ENCODE assay signal across 8 cellular contexts in genomic region chr19:3366104-3366760, GRCh38. TPM values are rescaled to one million over a fixed set of nuclear protein-coding genes. Genes with fewer than 3 reads are reported as not detected.
DNase-seq lines count a peak whose midpoint lies in the region; ATAC-seq, FAIRE-seq and TF ChIP-seq lines count a peak whose summit lies in the region.

NFIC (plus strand) TSS chr19:3366583; CDS start chr19:3366637, 54 bp downstream.

- ATAC-seq in GM23338, result peak; percentile 26
- ATAC-seq in heart left ventricle, result peak; percentile 59 to 72 (median 72)
- no peak for ATAC-seq in HG03039 (IDR thresholded peaks at IDR 0.05; ENCODE audit: unreplicated experiment)
- ATAC-seq in HG02884 (IDR thresholded peaks at IDR 0.05; ENCODE audit: unreplicated experiment), result no peak

- H2AFZ ChIP-seq in GM23338, result peak within 1 kb of the TSS; percentile 66; the same call in 1 of the 2 replicates

- no peak within 1 kb of the TSS for H3K27ac Mint-ChIP-seq in GM23338

- peak within 1 kb of the TSS; percentile 86 for H3K4me3 ChIP-seq in AG10803 (ENCODE audit: low read length)
- peak within 1 kb of the TSS; percentile 57 for H3K4me3 ChIP-seq in GM23338
- H3K4me3 ChIP-seq in heart left ventricle, result peak within 1 kb of the TSS; percentile 75 to 97 (median 82)
- H3K4me3 ChIP-seq in ovary, result peak within 1 kb of the TSS; percentile 88

- WGBS in adipose tissue, 3 donors, result 0 to 2% (median 1%) methylated on average over 13 to 40 of the region's 54 CpGs
- WGBS in heart left ventricle, 4 donors, result 0 to 1% (median 1%) methylated on average over 37 to 44 of the region's 54 CpGs
- WGBS in ovary, 3 donors, result 1% methylated on average over 45 to 54 of the region's 54 CpGs

- no peak for TF ChIP-seq EP300 in ovary (IDR thresholded peaks at IDR 0.05)

- no peak for TF ChIP-seq CTCF in AG10803 (conservative IDR thresholded peaks at IDR 0.05; ENCODE audit: low read length)
- TF ChIP-seq CTCF in GM23338 (conservative IDR thresholded peaks at IDR 0.05; ENCODE audit: low read depth in 2 of 2), result no peak
- no peak for TF ChIP-seq CTCF in heart left ventricle (IDR thresholded peaks at IDR 0.05)
- no peak for TF ChIP-seq CTCF in ovary (IDR thresholded peaks at IDR 0.05)

- H3K27me3 Mint-ChIP-seq in GM23338 (ENCODE audit: insufficient read depth, low read depth, poor library complexity), result peaks cover 93% of the 10 kb centered on the region

- no peaks in the 10 kb centered on the region for H3K36me3 ChIP-seq in GM23338 (ENCODE audit: insufficient read depth)
- H3K36me3 ChIP-seq in heart left ventricle, result peaks cover 0 to 4% (median 0%) of the 10 kb centered on the region in 9 donors
- H3K36me3 ChIP-seq in ovary, result no peaks in the 10 kb centered on the region

- no peaks in the 10 kb centered on the region; the same call in 2 of the 3 replicates for H3K36me3 Mint-ChIP-seq in GM23338 (ENCODE audit: low read depth)

- FAIRE-seq in RCC 7860 (lab: Jason Lieb, UNC), result no peak

- peak within 1 kb of the TSS; percentile 72 for H3K4me3 Mint-ChIP-seq in GM23338

- H3K9me2 ChIP-seq in GM23338 (ENCODE audit: insufficient read depth), result no peaks in the 10 kb centered on the region

- H3K4me1 Mint-ChIP-seq in GM23338, result peaks cover 36% of the 10 kb centered on the region

- H3K9me3 Mint-ChIP-seq in GM23338, result peaks cover 2% of the 10 kb centered on the region; the same call in 2 of the 3 replicates

- intact Hi-C loops in heart left ventricle (cut with DNase I) (loop anchor here in 6 of 10 donors (1.0 to 5.0 kb wide), 5 partner anchors 9 to 41 kb away; no protein-coding TSS in a partner anchor), ovary (cut with DNase I) (loop anchor here in 1 of 4 donors (2.0 kb wide), 1 partner anchor 39 kb away; no protein-coding TSS in a partner anchor)

- no peaks in the 10 kb centered on the region for H3K79me2 ChIP-seq in GM23338 (replicated peaks; ENCODE audit: insufficient read depth)

- H3K9me3 ChIP-seq in heart left ventricle (no peaks in the 10 kb centered on the region), ovary (no peaks in the 10 kb centered on the region)

- H4K20me1 ChIP-seq in GM23338 (replicated peaks; ENCODE audit: insufficient read depth), result peaks cover 12% of the 10 kb centered on the region; the same call in 1 of the 2 replicates

- peaks cover 19% of the 10 kb centered on the region; the same call in 1 of the 2 replicates for H3K4me1 ChIP-seq in GM23338 (ENCODE audit: insufficient read depth)
- peaks cover 6 to 82% (median 48%) of the 10 kb centered on the region in 12 donors for H3K4me1 ChIP-seq in heart left ventricle
- peaks cover 24% of the 10 kb centered on the region for H3K4me1 ChIP-seq in ovary (ENCODE audit: insufficient read depth)

- DNase-seq in AG10803 (ENCODE audit: low read depth) (peak; percentile 88), GM23338 (ENCODE audit: low spot score) (peak; percentile 77), RCC 7860 (ENCODE audit: low spot score) (peak; percentile 59), heart left ventricle (peak; percentile 83 to 90 (median 87)), ovary (peak; percentile 84 to 91 (median 90))

- H3K27me3 ChIP-seq in GM23338 (ENCODE audit: insufficient read depth) (peaks cover 99% of the 10 kb centered on the region), heart left ventricle (no peaks in the 10 kb centered on the region), ovary (no peaks in the 10 kb centered on the region)

- H3F3A ChIP-seq in GM23338 (replicated peaks; ENCODE audit: low read depth), result peaks cover 5% of the 10 kb centered on the region; the same call in 1 of the 2 replicates

- H3K4me2 ChIP-seq in GM23338, result peak within 1 kb of the TSS; percentile 84

- H3K27ac ChIP-seq in GM23338 (ENCODE audit: low read depth) (no peak within 1 kb of the TSS), adipose tissue (ENCODE audit: low read depth, low read length) (peak within 1 kb of the TSS; percentile 70), heart left ventricle (peak within 1 kb of the TSS; percentile 94 to 100 (median 97)), ovary (peak within 1 kb of the TSS; percentile 97 to 99)

- TF ChIP-seq POLR2A in heart left ventricle (IDR thresholded peaks at IDR 0.05) (no peak), ovary (IDR thresholded peaks at IDR 0.05) (peak; percentile 55)

TF ChIP-seq in GM23338, 12 proteins besides CTCF, POLR2A, EP300 and RAD21:
- no peak for TF ChIP-seq ZNF114 (CRISPR knock-in tag; IDR thresholded peaks at IDR 0.05)
- no peak for TF ChIP-seq JUNB (IDR thresholded peaks at IDR 0.05; ENCODE audit: unreplicated experiment)
- no peak for TF ChIP-seq REST (IDR thresholded peaks at IDR 0.05; ENCODE audit: unreplicated experiment)
- peak; percentile 32 for TF ChIP-seq EZH2 (IDR thresholded peaks at IDR 0.05; ENCODE audit: low read depth, unreplicated experiment)

RNA-seq across cellular contexts. Expression of gene NFIC, which starts in this region (rescaled TPM):
- total RNA-seq in GM23338 (2014; rRNA removed; shearing (Covaris generic)), result 0.58 and 1.3 TPM in 2 replicates
- 5.3 and 8.2 TPM in 2 replicates for polyA plus RNA-seq in GM23338 (2016; fragmentation: Nextera tagmentation; extraction: Ambion mirVana)
- 10 to 100 TPM; 57.8 to 87.3 (median 81.7) TPM for polyA plus RNA-seq in adipose tissue
- 100 to 1,000 TPM; 107 to 267 (median 155) TPM for total RNA-seq in heart left ventricle
- polyA plus RNA-seq in heart left ventricle, result 100 to 1,000 TPM; 159 to 192 TPM
- 100 to 1,000 TPM in 5 of 7 donors, 10 to 100 TPM in 2; 62.0 to 345 (median 283) TPM for total RNA-seq in ovary
- polyA plus RNA-seq in ovary, result 10 to 100 TPM; 31.9 to 71.1 TPM

Comparison
In these comparisons a context has a peak if more than half of its experiments do, and no peak if none do; other contexts are left out.
1. RNA of gene NFIC (total RNA-seq): 62.0 to 345 TPM in ovary and 107 to 267 TPM in heart left ventricle; 0.58 to 1.3 TPM in GM23338; every median in the first group is over 10 times any median in the second.
2. ATAC-seq: peak in GM23338 (single experiment) and heart left ventricle (4 of 4); none in HG03039 (single experiment) and HG02884 (single experiment).
3. Peak in every context shown above with its lines, with median percentiles within 50 percentile points of each other: DNase-seq and H3K4me3 ChIP-seq.